ENCODE assay signal across 20 cellular contexts in the genomic region with DNA sequence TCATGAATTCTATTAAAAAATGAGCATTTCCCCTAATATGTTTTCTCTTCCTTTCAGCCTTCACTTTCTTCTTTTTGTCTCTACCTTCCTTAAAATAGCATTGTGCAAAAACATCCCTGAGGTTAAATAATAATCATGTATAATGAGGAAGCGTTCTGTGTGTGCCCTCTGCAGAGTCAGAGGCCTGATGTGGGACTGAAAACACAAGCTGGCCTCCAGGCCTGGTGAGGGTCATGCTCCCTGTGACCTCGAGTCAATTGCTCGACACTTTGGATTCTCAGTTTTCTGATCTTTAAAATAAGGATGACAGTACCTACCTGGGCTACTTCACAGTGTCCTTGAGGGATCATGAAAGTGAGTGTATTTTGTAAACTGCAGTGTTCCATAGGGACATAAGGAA. TPM values are rescaled to one million over a fixed set of nuclear protein-coding genes. Genes with fewer than 3 reads are reported as not detected.
"Had no signal": no experiment of that assay in that cellular context is flagged by ENCODE, and none has a peak within 500 bp of the region (broad histone marks: within the 10 kb centered on the region; RNA-seq: fewer than 3 reads in every experiment).

No MANE protein-coding gene starts in this region.

- H3K36me3 Mint-ChIP-seq: natural killer cell had no signal

- H3K36me3 ChIP-seq: ascending aorta, pancreas, upper lobe of left lung, WERI-Rb-1 had no signal

- H3K27me3 ChIP-seq: ascending aorta, pancreas, upper lobe of left lung had no signal

- DNase-seq: activated CD4-positive, alpha-beta T cell treated with anti-CD3 and anti-CD28 coated beads, Interleukin-2, amount 50 U/mL, for 48 hours; activated naive CD4-positive, alpha-beta T cell treated with anti-CD3 and anti-CD28 coated beads for 36 hours; activated naive CD8-positive, alpha-beta T cell treated with anti-CD3 and anti-CD28 coated beads, Interleukin-2, amount 50 U/mL, for 24 hours; dermis blood vessel endothelial cell; foreskin melanocyte; left colon; mucosa of descending colon; natural killer cell; pancreas; stimulated activated CD4-positive, alpha-beta T cell treated with anti-CD3 and anti-CD28 coated beads, Interleukin-4, amount 100 ng/mL, for 24 hours; stimulated activated CD8-positive, alpha-beta memory T cell treated with anti-CD3 and anti-CD28 coated beads, Interleukin-4, amount 100 ng/mL, for 48 hours; stimulated activated naive CD8-positive, alpha-beta T cell treated with anti-CD3 and anti-CD28 coated beads, Interleukin-15, amount 100 ng/mL, for 72 hours; T-helper 17 cell; WERI-Rb-1 had no signal

- H3K9me3 Mint-ChIP-seq: activated naive CD8-positive, alpha-beta T cell treated with anti-CD3 and anti-CD28 coated beads, Interleukin-2, amount 50 U/mL, for 24 hours; natural killer cell; stimulated activated naive CD8-positive, alpha-beta T cell treated with anti-CD3 and anti-CD28 coated beads, Interleukin-15, amount 100 ng/mL, for 72 hours had no signal

- H3K27ac Mint-ChIP-seq: activated naive CD4-positive, alpha-beta T cell treated with anti-CD3 and anti-CD28 coated beads for 36 hours; activated naive CD8-positive, alpha-beta T cell treated with anti-CD3 and anti-CD28 coated beads, Interleukin-2, amount 50 U/mL, for 24 hours; activated T-helper 2 cell treated with anti-CD3 and anti-CD28 coated beads, Interferon-gamma antibody, Interleukin-2, Interleukin-4, amounts not matched to agents 10 μg/mL and 5 μg/mL and 100 μg/mL, durations not matched to agents 14 hours and 24 hours and 36 hours; natural killer cell; stimulated activated naive CD8-positive, alpha-beta T cell treated with anti-CD3 and anti-CD28 coated beads, Interleukin-15, amount 100 ng/mL, for 72 hours; T-helper 17 cell had no signal

- H3K27ac ChIP-seq: ascending aorta, epithelial cell of prostate, pancreas, skin epidermis, upper lobe of left lung, WERI-Rb-1 had no signal

- H3K4me1 Mint-ChIP-seq: activated naive CD8-positive, alpha-beta T cell treated with anti-CD3 and anti-CD28 coated beads, Interleukin-2, amount 50 U/mL, for 24 hours; natural killer cell; stimulated activated naive CD8-positive, alpha-beta T cell treated with anti-CD3 and anti-CD28 coated beads, Interleukin-15, amount 100 ng/mL, for 72 hours; T-helper 17 cell had no signal

- H3K9me3 ChIP-seq: ascending aorta, mucosa of descending colon, pancreas, upper lobe of left lung had no signal

- H3K4me3 ChIP-seq: ascending aorta, mucosa of descending colon, pancreas, skin epidermis, upper lobe of left lung had no signal

- H3K4me3 Mint-ChIP-seq: activated naive CD4-positive, alpha-beta T cell treated with anti-CD3 and anti-CD28 coated beads for 36 hours; activated naive CD8-positive, alpha-beta T cell treated with anti-CD3 and anti-CD28 coated beads, Interleukin-2, amount 50 U/mL, for 24 hours; natural killer cell; stimulated activated naive CD8-positive, alpha-beta T cell treated with anti-CD3 and anti-CD28 coated beads, Interleukin-15, amount 100 ng/mL, for 72 hours; T-helper 17 cell had no signal

- FAIRE-seq: pancreas had no signal

- ATAC-seq: activated naive CD8-positive, alpha-beta T cell treated with anti-CD3 and anti-CD28 coated beads, Interleukin-2, amount 50 U/mL, for 24 hours; left colon; mucosa of descending colon; natural killer cell; stimulated activated naive CD8-positive, alpha-beta T cell treated with anti-CD3 and anti-CD28 coated beads, Interleukin-15, amount 100 ng/mL, for 72 hours; T-helper 17 cell had no signal

- H3K27me3 Mint-ChIP-seq: activated naive CD8-positive, alpha-beta T cell treated with anti-CD3 and anti-CD28 coated beads, Interleukin-2, amount 50 U/mL, for 24 hours; stimulated activated naive CD8-positive, alpha-beta T cell treated with anti-CD3 and anti-CD28 coated beads, Interleukin-15, amount 100 ng/mL, for 72 hours; T-helper 17 cell had no signal

- H3K4me1 ChIP-seq: ascending aorta, upper lobe of left lung had no signal

RNA-seq across cellular contexts. Expression of a gene that starts 39.9 kb away (rescaled TPM):
- polyA plus RNA-seq: mammary epithelial cell had no signal
